Comparison of ENCODE assay signal across 16 cellular contexts in the genomic region with DNA sequence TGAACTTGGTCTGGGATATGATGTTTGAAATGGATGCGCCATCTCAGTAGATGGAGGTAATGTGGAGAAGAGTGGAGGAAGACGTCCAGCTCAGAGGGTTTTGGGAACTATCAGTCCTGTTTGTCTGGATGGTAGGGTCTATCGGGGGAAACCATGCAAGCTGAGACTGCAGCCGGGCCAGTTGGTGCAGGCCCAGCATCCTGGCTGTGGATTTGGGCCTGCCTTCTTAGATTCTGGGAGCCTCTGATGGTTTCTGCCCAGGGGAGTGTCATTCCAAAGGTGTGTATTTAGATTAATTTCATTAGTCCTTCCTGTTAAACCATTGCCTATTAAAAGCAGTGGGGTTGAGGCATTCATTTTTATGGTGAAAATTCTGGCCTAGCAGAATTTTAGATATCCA. TPM values are rescaled to one million over a fixed set of nuclear protein-coding genes. Genes with fewer than 3 reads are reported as not detected.
A peak's percentile ranks its signal among the peaks of the same experiment; 100 is the strongest.
DNase-seq lines count a peak whose midpoint lies in the region; ATAC-seq and TF ChIP-seq lines count a peak whose summit lies in the region.
"Had no signal": no experiment of that assay in that cellular context is flagged by ENCODE, and none has a peak within 500 bp of the region (broad histone marks: within the 10 kb centered on the region; RNA-seq: fewer than 3 reads in every experiment).

No MANE protein-coding gene starts in this region.

- DNase-seq in mammary epithelial cell (peak; percentile 35), breast epithelium (ENCODE audit: low spot score in 2 of 2) (no peak), epithelial cell of esophagus (ENCODE audit: low read depth) (peak; percentile 56), spleen (peak; percentile 22), NCI-H2227 treated with DMSO at 0.1 percent for 48 hours (lab: John Stamatoyannopoulos, UW) (no peak)
- DNase-seq: AML-193; Caco-2; Calu3; CD4-positive, alpha-beta T cell; CD8-positive, alpha-beta T cell; GF-D8 had no signal

- ATAC-seq in GM21526 (IDR thresholded peaks at IDR 0.05; ENCODE audit: low FRiP score, unreplicated experiment), result no peak
- ATAC-seq: A549; CD8-positive, alpha-beta T cell had no signal

- no peak overlapping the region for H3K9ac ChIP-seq in mammary epithelial cell (ENCODE audit: insufficient read depth, low read length)
- H3K9ac ChIP-seq: BLaER1 treated with 17β-estradiol and CSF1 and Interleukin-3, amounts not matched to agents 10 nM and 100 nM had no signal

- no TSS peak for BruUV-seq in mammary epithelial cell (replicated peaks; lab: Mats Ljungman, UMichigan)

- peaks cover 86% of the 10 kb centered on the region for H3K79me2 ChIP-seq in mammary epithelial cell (ENCODE audit: insufficient read depth, low read length)

- no peaks in the 10 kb centered on the region for H3K9me3 ChIP-seq in mammary epithelial cell (replicated peaks; ENCODE audit: insufficient read depth, low read length)
- no peaks in the 10 kb centered on the region for H3K9me3 ChIP-seq in breast epithelium
- H3K9me3 ChIP-seq in spleen, result no peaks in the 10 kb centered on the region
- H3K9me3 ChIP-seq: A549, Caco-2 had no signal

- H3K36me3 ChIP-seq in mammary epithelial cell (ENCODE audit: insufficient read depth, low read length), result no peaks in the 10 kb centered on the region
- H3K36me3 ChIP-seq in breast epithelium, result no peaks in the 10 kb centered on the region
- H3K36me3 ChIP-seq in spleen, result peaks cover 0 to 40% (median 11%) of the 10 kb centered on the region in 6 donors

- no peak overlapping the region for H3K4me2 ChIP-seq in mammary epithelial cell (ENCODE audit: insufficient read depth, low read depth, low read length)
- H3K4me2 ChIP-seq: A549; BLaER1 treated with 17β-estradiol and CSF1 and Interleukin-3, amounts not matched to agents 10 nM and 100 nM had no signal

- intact Hi-C loops in mammary epithelial cell (cut with micrococcal nuclease) (no loop called here), breast epithelium (cut with DNase I; ENCODE audit: low total_unique reads) (no loop called here), spleen (cut with DNase I; ENCODE audit: low total_unique reads) (no loop called here)

- no peak overlapping the region for H3K27ac ChIP-seq in mammary epithelial cell (ENCODE audit: insufficient read depth, low read depth, low read length)
- H3K27ac ChIP-seq in breast epithelium, result no peak overlapping the region
- no peak overlapping the region for H3K27ac ChIP-seq in spleen
- H3K27ac ChIP-seq: 22Rv1; A549; BLaER1 treated with 17β-estradiol and CSF1 and Interleukin-3, amounts not matched to agents 10 nM and 100 nM; C4-2B had no signal

- CTCF ChIA-PET in mammary epithelial cell (lab: Charles Lee; ENCODE audit: low non-redundant PET), result no interaction called here

- 30% methylated on average over 4 of the region's 4 CpGs for WGBS in mammary epithelial cell (ENCODE audit: low coverage, missing lambda C conversion rate)
- 95 to 97% (median 97%) methylated on average over 4 of the region's 4 CpGs for WGBS in spleen, 5 donors

- H4K20me1 ChIP-seq in mammary epithelial cell (ENCODE audit: insufficient read depth, low read length), result no peaks in the 10 kb centered on the region

- TF ChIP-seq POLR2A in breast epithelium (IDR thresholded peaks at IDR 0.05) (no peak), spleen (IDR thresholded peaks at IDR 0.05) (no peak)

- H2AFZ ChIP-seq in mammary epithelial cell (ENCODE audit: low read depth, low read length), result peak overlapping the region; percentile 42

- H3K4me3 ChIP-seq in mammary epithelial cell (replicated peaks in 1 of 3; ENCODE audit: insufficient read depth in 1 of 3, low read depth in 2 of 3, low read length in 3 of 3), result no peak overlapping the region
- H3K4me3 ChIP-seq in breast epithelium, result no peak overlapping the region
- no peak overlapping the region for H3K4me3 ChIP-seq in epithelial cell of esophagus (ENCODE audit: low read length)
- H3K4me3 ChIP-seq in spleen, result no peak overlapping the region
- H3K4me3 ChIP-seq: A549; BLaER1 treated with 17β-estradiol and CSF1 and Interleukin-3, amounts not matched to agents 10 nM and 100 nM had no signal

- TF ChIP-seq CTCF in mammary epithelial cell (conservative IDR thresholded peaks at IDR 0.05 in 1 of 2, IDR thresholded peaks at IDR 0.05 in 1 of 2; ENCODE audit: extremely low read depth in 1 of 2, insufficient read depth in 1 of 2, low read depth in 1 of 2, low read length in 2 of 2) (no peak), breast epithelium (IDR thresholded peaks at IDR 0.05) (no peak), epithelial cell of esophagus (IDR thresholded peaks at IDR 0.05; ENCODE audit: insufficient read depth, low read depth, low read length, missing control alignments) (no peak), spleen (IDR thresholded peaks at IDR 0.05 in 8 of 11, conservative IDR thresholded peaks at IDR 0.05 in 3 of 11) (no peak)

- peaks cover 46% of the 10 kb centered on the region for H3K4me1 ChIP-seq in mammary epithelial cell (ENCODE audit: insufficient read depth, low read length)
- H3K4me1 ChIP-seq in breast epithelium, result no peaks in the 10 kb centered on the region
- peaks cover 16 to 67% (median 38%) of the 10 kb centered on the region in 6 donors for H3K4me1 ChIP-seq in spleen
- H3K4me1 ChIP-seq: A549, Caco-2 had no signal

- H3K27me3 ChIP-seq in mammary epithelial cell (ENCODE audit: insufficient read depth, low read length) (no peaks in the 10 kb centered on the region), breast epithelium (no peaks in the 10 kb centered on the region), spleen (replicated peaks in 1 of 7) (no peaks in the 10 kb centered on the region)
- H3K27me3 ChIP-seq: BLaER1 treated with 17β-estradiol and CSF1 and Interleukin-3, amounts not matched to agents 10 nM and 100 nM had no signal

- dilution Hi-C loops in mammary epithelial cell (cut with HindIII; ENCODE audit: low sequenced_read_pairs), result no loop called here

- in situ Hi-C loops in mammary epithelial cell (cut with MboI; ENCODE audit: low sequenced_read_pairs in 2 of 2), result no loop called here

RNA-seq across cellular contexts. Expression of gene BMAL1, which starts 31.6 kb away (rescaled TPM):
- 10 to 100 TPM; 20.8 to 21.2 TPM for total RNA-seq in mammary epithelial cell
- 15.9 TPM for polyA plus RNA-seq in mammary epithelial cell
- 41.6 TPM for polyA minus RNA-seq in mammary epithelial cell
- total RNA-seq in breast epithelium, result 10 to 100 TPM; 42.0 to 57.5 (median 48.8) TPM
- 10 to 100 TPM; 33.1 to 58.4 (median 38.7) TPM for total RNA-seq in spleen
- polyA plus RNA-seq in spleen, result 10 to 100 TPM in 1 of 3 donors, 1 to 10 TPM in 2; 6.5 to 12.0 (median 9.0) TPM

Comparison
In these comparisons a context has a peak if more than half of its experiments do, and no peak if none do; other contexts are left out.
1. DNase-seq: peak in mammary epithelial cell (single experiment), epithelial cell of esophagus (single experiment) and spleen (single experiment); none in breast epithelium (0 of 2) and NCI-H2227 treated with DMSO at 0.1 percent for 48 hours (single experiment).